ENCODE assay signal across 20 cellular contexts in genomic region chr3:105254154-105254553, GRCh38.
DNase-seq lines count a peak whose midpoint lies in the region; ATAC-seq, FAIRE-seq and TF ChIP-seq lines count a peak whose summit lies in the region.
"Had no signal": no experiment of that assay in that cellular context is flagged by ENCODE, and none has a peak within 500 bp of the region (broad histone marks: within the 10 kb centered on the region; RNA-seq: fewer than 3 reads in every experiment).

No MANE protein-coding gene starts in this region.

- FAIRE-seq in H1 (lab: Jason Lieb, UNC): no peak
- FAIRE-seq: A549, GM12891, RCC 7860 had no signal

- no peak overlapping the region for H3K4me2 ChIP-seq in GM23338
- no peak overlapping the region for H3K4me2 ChIP-seq in H1 (ENCODE audit: insufficient read depth in 1 of 2, low read depth in 2 of 2, low read length in 2 of 2)
- H3K4me2 ChIP-seq: A549 had no signal

- H3K79me2 ChIP-seq in GM23338 (replicated peaks; ENCODE audit: insufficient read depth): no peaks in the 10 kb centered on the region
- H3K79me2 ChIP-seq in H1 (ENCODE audit: control insufficient read depth in 1 of 2, insufficient read depth in 2 of 2, low read length in 2 of 2): no peaks in the 10 kb centered on the region

- H2BK15ac ChIP-seq in H1 (ENCODE audit: low read length): no peak overlapping the region

- H4K91ac ChIP-seq in H1 (replicated peaks; ENCODE audit: insufficient read length, low read length): no peak overlapping the region

- CTCF ChIA-PET in H1 (lab: Charles Lee; ENCODE audit: partially characterized antibody): no interaction called here

- intact Hi-C loops in CD14-positive monocyte (cut with micrococcal nuclease): no loop called here

- H2BK12ac ChIP-seq in H1 (ENCODE audit: low read depth, low read length): no peak overlapping the region

- no peak overlapping the region for H3K4ac ChIP-seq in H1 (replicated peaks; ENCODE audit: insufficient read length, low read depth, low read length)

- H3K9ac ChIP-seq in H1 (replicated peaks in 1 of 4; ENCODE audit: extremely low read depth in 1 of 4, low read depth in 3 of 4, low read length in 3 of 4): no peak overlapping the region
- H3K9ac ChIP-seq: GM23248 had no signal

- H3K56ac ChIP-seq in H1 (replicated peaks; ENCODE audit: insufficient read length, low read depth, low read length): no peak overlapping the region

- H3K27ac Mint-ChIP-seq in GM23338 (no peak overlapping the region), CD14-positive monocyte (no peak overlapping the region)
- no peak overlapping the region for H3K27ac Mint-ChIP-seq in effector memory CD8-positive, alpha-beta T cell
- H3K27ac Mint-ChIP-seq: B cell; T-cell; T-helper 2 cell treated with Interferon-gamma antibody and Interleukin-4, amounts not matched to agents 5 μg/mL and 100 μg/mL, for 36 hours had no signal

- H3K14ac ChIP-seq in H1 (ENCODE audit: insufficient read length): no peak overlapping the region

- peaks cover 14% of the 10 kb centered on the region; the same call in 2 of the 3 replicates for H3K36me3 Mint-ChIP-seq in GM23338 (ENCODE audit: low read depth)
- H3K36me3 Mint-ChIP-seq in CD14-positive monocyte: no peaks in the 10 kb centered on the region
- peaks cover 4% of the 10 kb centered on the region for H3K36me3 Mint-ChIP-seq in effector memory CD8-positive, alpha-beta T cell (ENCODE audit: insufficient read depth)
- H3K36me3 Mint-ChIP-seq: T-cell had no signal

- H2AK5ac ChIP-seq in H1 (ENCODE audit: low read depth, low read length): no peak overlapping the region

- no peak overlapping the region for H2BK5ac ChIP-seq in H1 (ENCODE audit: low read depth, low read length)

- TF ChIP-seq CTCF in GM23338 (conservative IDR thresholded peaks at IDR 0.05; ENCODE audit: low read depth in 2 of 2) (no peak), H1 (IDR thresholded peaks at IDR 0.05; ENCODE audit: control extremely low read depth in 1 of 3, insufficient read depth in 1 of 3, low read depth in 1 of 3, low read length in 3 of 3) (no peak), CD14-positive monocyte (IDR thresholded peaks at IDR 0.05) (no peak)

- no peak overlapping the region for H3K4me3 ChIP-seq in GM23338
- no peak overlapping the region for H3K4me3 ChIP-seq in H1 (ENCODE audit: extremely low read depth in 1 of 4, insufficient read depth in 2 of 4, low read depth in 3 of 4, low read length in 4 of 4)
- H3K4me3 ChIP-seq: A549, GM23248, SJCRH30 had no signal

- TF ChIP-seq POLR2A in H1 (IDR thresholded peaks at IDR 0.05; ENCODE audit: control extremely low read depth in 1 of 2, low read depth in 2 of 2, low read length in 2 of 2): no peak

- H4K5ac ChIP-seq in H1 (ENCODE audit: insufficient read length, low read depth, low read length): no peak overlapping the region

- no peaks in the 10 kb centered on the region for H3K79me1 ChIP-seq in H1 (ENCODE audit: low read depth, low read length)

- H3K4me1 ChIP-seq in GM23338 (ENCODE audit: insufficient read depth) (peaks cover 9% of the 10 kb centered on the region; the same call in 1 of the 2 replicates), H1 (replicated peaks in 1 of 4; ENCODE audit: control insufficient read depth in 3 of 4, insufficient read depth in 4 of 4, low read length in 3 of 4) (peaks cover 0 to 5% (median 2%) of the 10 kb centered on the region in 4 experiments; a peak in 2 of 7 replicates)
- H3K4me1 ChIP-seq: A549, SJCRH30 had no signal

- H3K27me3 ChIP-seq in GM23338 (ENCODE audit: insufficient read depth): no peaks in the 10 kb centered on the region
- no peaks in the 10 kb centered on the region for H3K27me3 ChIP-seq in H1 (replicated peaks in 1 of 4; ENCODE audit: control insufficient read depth in 3 of 4, extremely low read depth in 1 of 4, insufficient read depth in 3 of 4, low read length in 3 of 4)
- H3K27me3 ChIP-seq: SJCRH30 had no signal

- no peak for ATAC-seq in GM23338
- no peak for ATAC-seq in effector memory CD8-positive, alpha-beta T cell (replicated peaks)
- ATAC-seq: A549, T-cell had no signal

- H2AFZ ChIP-seq in GM23338 (peak overlapping the region; percentile 6; the same call in 1 of the 2 replicates), H1 (ENCODE audit: low read length) (no peak overlapping the region)
- H2AFZ ChIP-seq: GM23248 had no signal

- POLR2A ChIA-PET in H1 (lab: Charles Lee; ENCODE audit: partially characterized antibody): no interaction called here

- TF ChIP-seq EP300 in H1 (IDR thresholded peaks at IDR 0.05; ENCODE audit: borderline replicate concordance in 1 of 2, low read depth in 2 of 2, low read length in 2 of 2): no peak

- H3K18ac ChIP-seq in H1 (ENCODE audit: extremely low read depth, low read length): no peak overlapping the region

- peaks cover 16% of the 10 kb centered on the region for H3K9me3 Mint-ChIP-seq in GM23338
- H3K9me3 Mint-ChIP-seq in CD14-positive monocyte: peaks cover 0 to 15% (median 6%) of the 10 kb centered on the region in 7 donors
- H3K9me3 Mint-ChIP-seq in effector memory CD8-positive, alpha-beta T cell: no peaks in the 10 kb centered on the region
- H3K9me3 Mint-ChIP-seq: T-helper 2 cell treated with Interferon-gamma antibody and Interleukin-4, amounts not matched to agents 5 μg/mL and 100 μg/mL, for 36 hours had no signal

- 95% methylated on average over 2 of the region's 2 CpGs; no CpG with 5 or more reads in 1 of the 2 experiments for WGBS in H1 (ENCODE audit: extremely low coverage in 1 of 2, insufficient coverage in 1 of 2, insufficient read length in 1 of 2, insufficient replicate concordance in 2 of 2, low coverage in 1 of 2, low lambda C conversion rate in 2 of 2, missing lambda C conversion rate in 1 of 2), 2 experiments

- no peaks in the 10 kb centered on the region for H3F3A ChIP-seq in GM23338 (replicated peaks; ENCODE audit: low read depth)

- DNase-seq in NCI-H345 (lab: John Stamatoyannopoulos, UW) (peak; percentile 16), NCI-H345 treated with DMSO at 0.1 percent for 48 hours (lab: John Stamatoyannopoulos, UW; ENCODE audit: unreplicated experiment) (no peak), GM23338 (ENCODE audit: low spot score) (no peak), H1 (ENCODE audit: low read depth in 1 of 2, low spot score in 2 of 2) (no peak), germinal center (ENCODE audit: low spot score) (no peak), CD14-positive monocyte (ENCODE audit: low spot score) (no peak)
- DNase-seq in effector memory CD8-positive, alpha-beta T cell: no peak
- DNase-seq: GM23248, HCEC 1CT, Karpas-422, MV-4-11, NCI-H1436 treated with DMSO at 0.1 percent for 48 hours, NCI-H2029 treated with DMSO at 0.1 percent for 48 hours, SJCRH30, T-cell had no signal

- no peaks in the 10 kb centered on the region for H3K23me2 ChIP-seq in H1 (ENCODE audit: low read depth, low read length)

- H3K36me3 ChIP-seq in GM23338 (ENCODE audit: insufficient read depth): no peaks in the 10 kb centered on the region
- H3K36me3 ChIP-seq in H1 (ENCODE audit: control insufficient read depth in 2 of 4, insufficient read depth in 4 of 4, low read length in 3 of 4): no peaks in the 10 kb centered on the region
- H3K36me3 ChIP-seq: SJCRH30 had no signal

- H3K9me3 ChIP-seq in H1 (ENCODE audit: insufficient read depth in 2 of 2, low read depth in 1 of 2, low read length in 1 of 2): peaks cover 0 to 3% of the 10 kb centered on the region in 2 experiments; a peak in 1 of 4 replicates
- H3K9me3 ChIP-seq: A549, SJCRH30 had no signal

- H3K4me3 Mint-ChIP-seq in GM23338 (no peak overlapping the region), CD14-positive monocyte (no peak overlapping the region)
- H3K4me3 Mint-ChIP-seq in effector memory CD8-positive, alpha-beta T cell: no peak overlapping the region
- H3K4me3 Mint-ChIP-seq: B cell; T-cell; T-helper 2 cell treated with Interferon-gamma antibody and Interleukin-4, amounts not matched to agents 5 μg/mL and 100 μg/mL, for 36 hours had no signal

- no peak for TF ChIP-seq RAD21 in H1 (IDR thresholded peaks at IDR 0.05 in 1 of 2, conservative IDR thresholded peaks at IDR 0.05 in 1 of 2; ENCODE audit: low read depth in 2 of 2, low read length in 2 of 2)

- peak overlapping the region; percentile 78 for H2BK120ac ChIP-seq in H1 (replicated peaks; ENCODE audit: low read depth, low read length)

- no peaks in the 10 kb centered on the region for H4K20me1 ChIP-seq in GM23338 (replicated peaks; ENCODE audit: insufficient read depth)
- no peaks in the 10 kb centered on the region for H4K20me1 ChIP-seq in H1 (replicated peaks in 1 of 2; ENCODE audit: control insufficient read depth in 1 of 2, insufficient read depth in 2 of 2, low read length in 2 of 2)

- H3K27ac ChIP-seq in GM23338 (ENCODE audit: low read depth) (no peak overlapping the region), H1 (ENCODE audit: low read depth, low read length) (no peak overlapping the region)
- H3K27ac ChIP-seq: A549, GM23248, SJCRH30 had no signal

- H4K8ac ChIP-seq in H1 (ENCODE audit: extremely low read depth, insufficient read depth, low read length): no peak overlapping the region

- H2BK20ac ChIP-seq in H1 (ENCODE audit: low read length): no peak overlapping the region

- no peaks in the 10 kb centered on the region for H3K9me2 ChIP-seq in GM23338 (ENCODE audit: insufficient read depth)

- H3K4me1 Mint-ChIP-seq in GM23338: peaks cover 9% of the 10 kb centered on the region
- peaks cover 2% of the 10 kb centered on the region for H3K4me1 Mint-ChIP-seq in CD14-positive monocyte
- H3K4me1 Mint-ChIP-seq in effector memory CD8-positive, alpha-beta T cell (ENCODE audit: low read depth in 2 of 2): no peaks in the 10 kb centered on the region
- H3K4me1 Mint-ChIP-seq: B cell, T-cell had no signal

- H3K27me3 Mint-ChIP-seq in GM23338 (ENCODE audit: insufficient read depth, low read depth, poor library complexity) (no peaks in the 10 kb centered on the region), CD14-positive monocyte (ENCODE audit: low read depth in 3 of 3) (peaks cover 0 to 2% (median 2%) of the 10 kb centered on the region in 3 donors)
- no peaks in the 10 kb centered on the region for H3K27me3 Mint-ChIP-seq in effector memory CD8-positive, alpha-beta T cell
- H3K27me3 Mint-ChIP-seq: T-cell had no signal

- H3K23ac ChIP-seq in H1 (ENCODE audit: insufficient read length): no peak overlapping the region

TF ChIP-seq in GM23338, 12 proteins besides CTCF, POLR2A, EP300 and RAD21 (continues in another document):
- TF ChIP-seq EZH2 (IDR thresholded peaks at IDR 0.05; ENCODE audit: low read depth, unreplicated experiment) (no peak), NANOG (IDR thresholded peaks at IDR 0.05; ENCODE audit: borderline replicate concordance) (no peak)

TF ChIP-seq in H1, 55 proteins besides CTCF, POLR2A, EP300 and RAD21 (continues in another document):
- TF ChIP-seq BRCA1 (IDR thresholded peaks at IDR 0.05; ENCODE audit: low read depth, low read length) (no peak), BACH1 (IDR thresholded peaks at IDR 0.05; ENCODE audit: low read length) (no peak), TCF12 (IDR thresholded peaks at IDR 0.05; ENCODE audit: low read depth, low read length) (no peak), FOSL1 (IDR thresholded peaks at IDR 0.05; ENCODE audit: insufficient read depth, low read depth, low read length) (no peak), MAFK (IDR thresholded peaks at IDR 0.05; ENCODE audit: low read depth, low read length) (no peak), KDM5A (IDR thresholded peaks at IDR 0.05; ENCODE audit: low read length) (no peak), RFX5 (IDR thresholded peaks at IDR 0.05; ENCODE audit: borderline replicate concordance, low read depth, low read length) (no peak), NRF1 (IDR thresholded peaks at IDR 0.05; ENCODE audit: low read depth, low read length) (no peak)
